Comparison of ENCODE assay signal across 1 cellular context in genomic region chr1:1481811-1482210, GRCh38.
TF ChIP-seq lines count a peak whose summit lies in the region.

No MANE protein-coding gene starts in this region.

TF ChIP-seq in K562, 482 proteins besides CTCF, POLR2A, EP300 and RAD21:
- peak; percentile 63; the same call in 1 of the 2 replicates for TF ChIP-seq ZBTB9 (CRISPR knock-in tag; IDR thresholded peaks at IDR 0.05)
- TF ChIP-seq POLR2G (IDR thresholded peaks at IDR 0.05; ENCODE audit: low read depth, low read length), result peak; percentile 15; the same call in 1 of the 2 replicates
